10 cellular contexts compared by ENCODE assay signal in genomic region chr14:103905861-103906456, GRCh38. TPM values are rescaled to one million over a fixed set of nuclear protein-coding genes. Genes with fewer than 3 reads are reported as not detected.
A peak's percentile ranks its signal among the peaks of the same experiment; 100 is the strongest.
DNase-seq lines count a peak whose midpoint lies in the region; ATAC-seq and TF ChIP-seq lines count a peak whose summit lies in the region.
"Had no signal": no experiment of that assay in that cellular context is flagged by ENCODE, and none has a peak within 500 bp of the region (broad histone marks: within the 10 kb centered on the region; RNA-seq: fewer than 3 reads in every experiment).

No MANE protein-coding gene starts in this region.

- H3K4me3 ChIP-seq in A673 (ENCODE audit: low read depth, low read length, poor library complexity, severe bottlenecking): no peak overlapping the region
- H3K4me3 ChIP-seq: stomach had no signal

- 0 out of 2 replicates have a peak, but pooled peaks have one; percentile 12 for TF ChIP-seq CTCF in A673 (conservative IDR thresholded peaks at IDR 0.05; ENCODE audit: low read depth, low read length)

- H3K9me3 ChIP-seq in A673 (ENCODE audit: low read depth, low read length, poor library complexity, severe bottlenecking): no peaks in the 10 kb centered on the region
- H3K9me3 ChIP-seq: stomach had no signal

- peaks cover 14% of the 10 kb centered on the region for H3K4me1 ChIP-seq in A673 (ENCODE audit: insufficient read depth, low read length, poor library complexity, severe bottlenecking)

- no peaks in the 10 kb centered on the region for H3K36me3 ChIP-seq in A673 (ENCODE audit: insufficient read depth, low read length, poor library complexity, severe bottlenecking)

- H3K27ac ChIP-seq in A673 (ENCODE audit: low read depth, low read length, poor library complexity, severe bottlenecking): no peak overlapping the region
- H3K27ac ChIP-seq: stomach had no signal

- TF ChIP-seq POLR2A in erythroblast (IDR thresholded peaks at IDR 0.05; ENCODE audit: low read length): no peak

- BruUV-seq in A673 (replicated peaks; lab: Mats Ljungman, UMichigan): no TSS peak

- H3K27me3 ChIP-seq in A673 (replicated peaks; ENCODE audit: insufficient read depth, low read depth, low read length, poor library complexity): no peaks in the 10 kb centered on the region

- CTCF ChIA-PET in A673 (lab: Charles Lee): no interaction called here

- ATAC-seq in GM21737 (IDR thresholded peaks at IDR 0.05; ENCODE audit: unreplicated experiment): no peak

- DNase-seq in A673 (ENCODE audit: low spot score) (no peak), D341Med (ENCODE audit: low spot score) (peak; percentile 74), SK-N-DZ (ENCODE audit: low spot score) (peak; percentile 43), erythroblast (lab: John Stamatoyannopoulos, UW) (peak; percentile 32 to 51), SKM-1 (lab: John Stamatoyannopoulos, UW; ENCODE audit: unreplicated experiment) (no peak), NCI-H128 (lab: John Stamatoyannopoulos, UW; ENCODE audit: unreplicated experiment) (no peak), NCI-H2107 treated with DMSO at 0.1 percent for 48 hours (lab: John Stamatoyannopoulos, UW; ENCODE audit: unreplicated experiment) (no peak)
- DNase-seq: stomach had no signal

- intact Hi-C loops in A673 (cut with micrococcal nuclease; ENCODE audit: unreplicated experiment): no loop called here

- POLR2A ChIA-PET in A673 (lab: Charles Lee; ENCODE audit: low non-redundant PET): no interaction called here

RNA-seq across cellular contexts. Expression of gene TDRD9, which starts 22.3 kb away (rescaled TPM):
- total RNA-seq in A673 (2021): not detected in 2 replicates
- not detected in 2 replicates for polyA plus RNA-seq in SK-N-DZ (2014; cell fraction: cytosol; rRNA removed)
- polyA plus RNA-seq in SK-N-DZ (2014; cell fraction: nucleus; rRNA removed): not detected in 2 replicates

RNA-seq across cellular contexts. Expression of gene RD3L, which starts 36.4 kb away (rescaled TPM):
- total RNA-seq in A673 (2021): not detected in 2 replicates
- not detected in 2 replicates for polyA plus RNA-seq in SK-N-DZ (2014; cell fraction: cytosol; rRNA removed)
- polyA plus RNA-seq in SK-N-DZ (2014; cell fraction: nucleus; rRNA removed): not detected in 2 replicates
- total RNA-seq: lower leg skin, stomach had no signal
- polyA plus RNA-seq: stomach had no signal

RNA-seq across cellular contexts. Expression of gene PPP1R13B, which starts 58.6 kb away (rescaled TPM):
- 4.4 and 4.8 TPM in 2 replicates for total RNA-seq in A673 (2021)
- 2.1 and 8.1 TPM in 2 replicates for polyA plus RNA-seq in SK-N-DZ (2014; cell fraction: cytosol; rRNA removed)
- 5.5 and 10.0 TPM in 2 replicates for polyA plus RNA-seq in SK-N-DZ (2014; cell fraction: nucleus; rRNA removed)

Comparison
In these comparisons a context has a peak if more than half of its experiments do, and no peak if none do; other contexts are left out.
1. DNase-seq: peak in D341Med (single experiment), SK-N-DZ (single experiment) and erythroblast (2 of 2); none in A673 (single experiment), SKM-1 (single experiment), NCI-H128 (single experiment) and NCI-H2107 treated with DMSO at 0.1 percent for 48 hours (single experiment).